ENCODE assay signal across 18 cellular contexts in genomic region chr12:41049033-41049432, GRCh38.
DNase-seq lines count a peak whose midpoint lies in the region; ATAC-seq and TF ChIP-seq lines count a peak whose summit lies in the region.
"Had no signal": no experiment of that assay in that cellular context is flagged by ENCODE, and none has a peak within 500 bp of the region (broad histone marks: within the 10 kb centered on the region; RNA-seq: fewer than 3 reads in every experiment).

No MANE protein-coding gene starts in this region.

- H3K4me1 Mint-ChIP-seq in activated CD4-positive, alpha-beta T cell treated with anti-CD3 and anti-CD28 coated beads, Interleukin-2, amount 10 ng/mL, durations not matched to agents 7 days and 5 days, result no peaks in the 10 kb centered on the region
- H3K4me1 Mint-ChIP-seq: CD4-positive, alpha-beta memory T cell; GM23338; H9 had no signal

- H3K4me3 ChIP-seq in neural cell (ENCODE audit: low read length), result no peak overlapping the region
- H3K4me3 ChIP-seq: GM23338 had no signal

- H3K4me2 ChIP-seq in neural cell (ENCODE audit: low read length), result no peak overlapping the region
- H3K4me2 ChIP-seq: GM23338 had no signal

- no peaks in the 10 kb centered on the region for H3K36me3 ChIP-seq in neural cell (ENCODE audit: insufficient read depth, low read length)

- H2AFZ ChIP-seq in neural cell (ENCODE audit: low read depth, low read length), result no peak overlapping the region
- H2AFZ ChIP-seq: GM23338 had no signal

- H3K4me3 Mint-ChIP-seq in activated CD4-positive, alpha-beta T cell treated with anti-CD3 and anti-CD28 coated beads, Interleukin-2, amount 10 ng/mL, durations not matched to agents 7 days and 5 days, result no peak overlapping the region
- H3K4me3 Mint-ChIP-seq: CD4-positive, alpha-beta memory T cell; GM23338; H9 had no signal

- CTCF ChIA-PET in activated CD4-positive, alpha-beta T cell treated with anti-CD3 and anti-CD28 coated beads, Interleukin-2, amount 10 ng/mL, durations not matched to agents 7 days and 5 days (lab: Charles Lee), result no interaction called here

- ATAC-seq in sciatic nerve (peak; percentile 68), GM21786 (IDR thresholded peaks at IDR 0.05; ENCODE audit: unreplicated experiment) (no peak)
- ATAC-seq: GM23338, HCT116 had no signal

- H3K9me3 ChIP-seq in neural cell (ENCODE audit: low read length), result no peaks in the 10 kb centered on the region

- H3K9me2 ChIP-seq in neural cell (ENCODE audit: insufficient read depth, low read length), result no peaks in the 10 kb centered on the region

- POLR2A ChIA-PET in activated CD4-positive, alpha-beta T cell treated with anti-CD3 and anti-CD28 coated beads, Interleukin-2, amount 10 ng/mL, durations not matched to agents 7 days and 5 days (lab: Charles Lee), result no interaction called here

- H3K36me3 Mint-ChIP-seq in activated CD4-positive, alpha-beta T cell treated with anti-CD3 and anti-CD28 coated beads, Interleukin-2, amount 10 ng/mL, durations not matched to agents 7 days and 5 days (ENCODE audit: low read depth), result no peaks in the 10 kb centered on the region
- H3K36me3 Mint-ChIP-seq: CD4-positive, alpha-beta memory T cell had no signal

- H3K9ac ChIP-seq in neural cell (ENCODE audit: low read length), result peak overlapping the region; percentile 22

- H3K27me3 ChIP-seq in neural cell (ENCODE audit: insufficient read depth, low read depth, low read length), result no peaks in the 10 kb centered on the region

- in situ Hi-C loops in SK-MEL-5 (cut with HindIII; ENCODE audit: low pct_unique_long_range_greater_than_20kb, low sequenced_read_pairs), result no loop called here

- TF ChIP-seq EP300 in neural cell (conservative IDR thresholded peaks at IDR 0.05; ENCODE audit: poor library complexity, severe bottlenecking), result peak; percentile 60

- H3F3A ChIP-seq in neural cell (ENCODE audit: insufficient read depth, low read length, poor library complexity, severe bottlenecking), result no peaks in the 10 kb centered on the region

- no peaks in the 10 kb centered on the region for H3K27me3 Mint-ChIP-seq in activated CD4-positive, alpha-beta T cell treated with anti-CD3 and anti-CD28 coated beads, Interleukin-2, amount 10 ng/mL, durations not matched to agents 7 days and 5 days
- H3K27me3 Mint-ChIP-seq: CD4-positive, alpha-beta memory T cell had no signal

- peak; percentile 43 for DNase-seq in SK-MEL-5 (ENCODE audit: low read depth, low spot score)
- DNase-seq in fibroblast of peridontal ligament (ENCODE audit: extremely low read depth), result peak; percentile 16
- no peak for DNase-seq in sciatic nerve (ENCODE audit: low spot score)
- no peak for DNase-seq in activated CD4-positive, alpha-beta T cell treated with anti-CD3 and anti-CD28 coated beads, Interleukin-2, amount 10 ng/mL, durations not matched to agents 7 days and 5 days
- DNase-seq in NCI-H226, result no peak
- DNase-seq in stimulated activated CD4-positive, alpha-beta T cell treated with anti-CD3 and anti-CD28 coated beads, Interleukin-4, amount 100 ng/mL, for 1 hour, result no peak
- DNase-seq: C1 segment of cervical spinal cord; Calu3; CD4-positive, alpha-beta memory T cell; COR-L47; DMS53; DMS79 treated with DMSO at 0.1 percent for 48 hours; GF-D8; H9 had no signal

- intact Hi-C loops in sciatic nerve (cut with DNase I), result no loop called here

- H4K20me1 ChIP-seq in neural cell (ENCODE audit: insufficient read depth), result no peaks in the 10 kb centered on the region

- H3K27ac ChIP-seq in neural cell (ENCODE audit: low read length), result peak overlapping the region; percentile 63

- TF ChIP-seq RAD21 in neural cell (conservative IDR thresholded peaks at IDR 0.05), result no peak

- H3K9me3 Mint-ChIP-seq in activated CD4-positive, alpha-beta T cell treated with anti-CD3 and anti-CD28 coated beads, Interleukin-2, amount 10 ng/mL, durations not matched to agents 7 days and 5 days, result no peaks in the 10 kb centered on the region
- H3K9me3 Mint-ChIP-seq: CD4-positive, alpha-beta memory T cell; GM23338; H9 had no signal

- no peaks in the 10 kb centered on the region for H3K79me2 ChIP-seq in neural cell (replicated peaks; ENCODE audit: insufficient read depth, low read length)

- no peak for TF ChIP-seq CTCF in neural cell (IDR thresholded peaks at IDR 0.05; ENCODE audit: poor library complexity, severe bottlenecking)

- no peak overlapping the region for H3K27ac Mint-ChIP-seq in activated CD4-positive, alpha-beta T cell treated with anti-CD3 and anti-CD28 coated beads, Interleukin-2, amount 10 ng/mL, durations not matched to agents 7 days and 5 days
- H3K27ac Mint-ChIP-seq: CD4-positive, alpha-beta memory T cell; GM23338; H9 had no signal

TF ChIP-seq in neural cell, 6 proteins besides CTCF, POLR2A, EP300 and RAD21:
- no peak for TF ChIP-seq TAF1 (IDR thresholded peaks at IDR 0.05; ENCODE audit: low read depth)
- no peak for TF ChIP-seq EZH2 (IDR thresholded peaks at IDR 0.05; ENCODE audit: borderline replicate concordance, insufficient read depth, low read length, poor library complexity, severe bottlenecking)
- no peak for TF ChIP-seq SMC3 (conservative IDR thresholded peaks at IDR 0.05; ENCODE audit: poor library complexity)
- no peak for TF ChIP-seq REST (IDR thresholded peaks at IDR 0.05; ENCODE audit: borderline replicate concordance)
- no peak for TF ChIP-seq MXI1 (conservative IDR thresholded peaks at IDR 0.05; ENCODE audit: poor library complexity, severe bottlenecking)
- TF ChIP-seq POLR2AphosphoS5 (IDR thresholded peaks at IDR 0.05), result no peak

Comparison
In these comparisons a context has a peak if more than half of its experiments do, and no peak if none do; other contexts are left out.
1. DNase-seq: peak in SK-MEL-5 (single experiment) and fibroblast of peridontal ligament (single experiment); none in sciatic nerve (single experiment), activated CD4-positive, alpha-beta T cell treated with anti-CD3 and anti-CD28 coated beads, Interleukin-2, amount 10 ng/mL, durations not matched to agents 7 days and 5 days (single experiment), NCI-H226 (single experiment) and stimulated activated CD4-positive, alpha-beta T cell treated with anti-CD3 and anti-CD28 coated beads, Interleukin-4, amount 100 ng/mL, for 1 hour (single experiment).